Comparison of ENCODE assay signal across 18 cellular contexts in the genomic region with DNA sequence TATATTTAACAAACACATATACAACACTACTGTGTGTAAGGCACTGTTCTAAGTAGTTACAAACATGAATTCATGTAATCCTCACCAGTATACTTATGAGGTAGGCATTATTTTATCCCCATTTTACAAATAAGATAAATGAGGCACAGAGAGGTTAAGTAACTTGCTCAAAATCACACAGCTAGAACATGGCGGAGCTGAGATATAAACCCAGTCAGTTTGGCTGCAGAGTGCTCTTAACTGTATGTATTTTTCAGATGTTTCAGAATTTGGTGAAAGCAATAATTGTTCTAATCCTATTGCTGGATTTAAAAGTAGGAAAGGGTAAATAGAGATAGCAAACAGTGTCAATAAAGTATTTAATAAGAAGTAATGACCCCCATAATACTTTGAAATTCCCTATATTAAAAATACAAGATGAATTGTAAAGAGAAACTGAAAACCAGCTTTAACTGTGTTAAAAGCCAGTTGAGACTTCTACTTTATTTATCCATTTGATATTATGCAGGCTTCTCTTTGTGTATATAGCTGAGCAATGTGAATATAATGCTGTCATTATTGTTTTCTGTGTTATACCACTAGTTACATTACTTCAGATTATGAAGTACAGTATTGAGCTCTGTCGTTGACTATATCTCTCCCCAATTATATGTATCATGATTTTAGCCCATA. TPM values are rescaled to one million over a fixed set of nuclear protein-coding genes. Genes with fewer than 3 reads are reported as not detected.
DNase-seq lines count a peak whose midpoint lies in the region; ATAC-seq, FAIRE-seq and TF ChIP-seq lines count a peak whose summit lies in the region.
"Had no signal": no experiment of that assay in that cellular context is flagged by ENCODE, and none has a peak within 500 bp of the region (broad histone marks: within the 10 kb centered on the region; RNA-seq: fewer than 3 reads in every experiment).

No MANE protein-coding gene starts in this region.

- H3K56ac ChIP-seq in H1 (replicated peaks; ENCODE audit: insufficient read length, low read depth, low read length): no peak overlapping the region

- H2BK12ac ChIP-seq in H1 (ENCODE audit: low read depth, low read length): no peak overlapping the region

- ATAC-seq in pancreas (peak in 3 of 4 donors; percentile 51 to 59 (median 53)), GM19395 (IDR thresholded peaks at IDR 0.05; ENCODE audit: unreplicated experiment) (no peak), HG03378 (IDR thresholded peaks at IDR 0.05; ENCODE audit: unreplicated experiment) (no peak)
- ATAC-seq: A549 had no signal

- no peak overlapping the region for H2AFZ ChIP-seq in ACC112 (ENCODE audit: low read length, unreplicated experiment)
- no peak overlapping the region for H2AFZ ChIP-seq in H1 (ENCODE audit: low read length)

- no peak overlapping the region for H3K4me2 ChIP-seq in H1 (ENCODE audit: insufficient read depth in 1 of 2, low read depth in 2 of 2, low read length in 2 of 2)
- H3K4me2 ChIP-seq: A549 had no signal

- no peak overlapping the region for H2BK15ac ChIP-seq in H1 (ENCODE audit: low read length)

- H3K14ac ChIP-seq in H1 (ENCODE audit: insufficient read length): no peak overlapping the region

- no peak overlapping the region for H3K9ac ChIP-seq in H1 (replicated peaks in 1 of 4; ENCODE audit: extremely low read depth in 1 of 4, low read depth in 3 of 4, low read length in 3 of 4)

- H3K4me1 ChIP-seq in ACC112 (ENCODE audit: control insufficient read depth, insufficient read depth, low read length, unreplicated experiment): peaks cover 9% of the 10 kb centered on the region
- H3K4me1 ChIP-seq in HEK293 (ENCODE audit: control insufficient read depth, insufficient read depth, low read length): peaks cover 10% of the 10 kb centered on the region
- peaks cover 0 to 4% (median 0%) of the 10 kb centered on the region in 4 experiments; a peak in 1 of 7 replicates for H3K4me1 ChIP-seq in H1 (replicated peaks in 1 of 4; ENCODE audit: control insufficient read depth in 3 of 4, insufficient read depth in 4 of 4, low read length in 3 of 4)
- H3K4me1 ChIP-seq in pancreas: peaks cover 7 to 17% (median 11%) of the 10 kb centered on the region in 3 donors
- H3K4me1 ChIP-seq: A549, Peyer's patch had no signal

- intact Hi-C loops in pancreas (cut with DNase I): no loop called here
- intact Hi-C loops in head of caudate nucleus (cut with DNase I): no loop called here

- POLR2A ChIA-PET in HEK293 (lab: Yijun Ruan, JAX): no interaction called here
- POLR2A ChIA-PET in H1 (lab: Charles Lee; ENCODE audit: partially characterized antibody): interaction anchor here (1.1 kb wide), 1 partner anchor 11 kb away, joined by 3 read pairs; no protein-coding TSS in a partner anchor

- H4K20me1 ChIP-seq in H1 (replicated peaks in 1 of 2; ENCODE audit: control insufficient read depth in 1 of 2, insufficient read depth in 2 of 2, low read length in 2 of 2): no peaks in the 10 kb centered on the region

- no peak overlapping the region for H3K23ac ChIP-seq in H1 (ENCODE audit: insufficient read length)

- H3K79me1 ChIP-seq in H1 (ENCODE audit: low read depth, low read length): no peaks in the 10 kb centered on the region

- no peaks in the 10 kb centered on the region for H3K27me3 ChIP-seq in ACC112 (ENCODE audit: insufficient read depth, low read length)
- H3K27me3 ChIP-seq in H1 (replicated peaks in 1 of 4; ENCODE audit: control insufficient read depth in 3 of 4, extremely low read depth in 1 of 4, insufficient read depth in 3 of 4, low read length in 3 of 4): no peaks in the 10 kb centered on the region
- no peaks in the 10 kb centered on the region for H3K27me3 ChIP-seq in pancreas
- H3K27me3 ChIP-seq: Peyer's patch had no signal

- peak overlapping the region; percentile 22 for H3K4me3 ChIP-seq in ACC112 (ENCODE audit: low read depth, low read length)
- H3K4me3 ChIP-seq in HEK293 (ENCODE audit: low read depth, low read length): no peak overlapping the region
- H3K4me3 ChIP-seq in H1 (ENCODE audit: extremely low read depth in 1 of 4, insufficient read depth in 2 of 4, low read depth in 3 of 4, low read length in 4 of 4): no peak overlapping the region
- no peak overlapping the region for H3K4me3 ChIP-seq in pancreas
- H3K4me3 ChIP-seq: A549 had no signal

- no peak overlapping the region for H2BK120ac ChIP-seq in H1 (replicated peaks; ENCODE audit: low read depth, low read length)

- H2BK20ac ChIP-seq in H1 (ENCODE audit: low read length): no peak overlapping the region

- no peak overlapping the region for H2BK5ac ChIP-seq in H1 (ENCODE audit: low read depth, low read length)

- DNase-seq in H1 (ENCODE audit: low read depth in 1 of 2, low spot score in 2 of 2) (no peak), pancreas (no peak), head of caudate nucleus (no peak), RCC 7860 (ENCODE audit: low spot score) (no peak)
- DNase-seq: DMS 273 treated with DMSO at 0.1 percent for 48 hours, H7, NCI-H146, NCI-H2081 treated with DMSO at 0.1 percent for 48 hours, NCI-H510A treated with DMSO at 0.1 percent for 48 hours, SHP77 had no signal

- TF ChIP-seq EP300 in H1 (IDR thresholded peaks at IDR 0.05; ENCODE audit: borderline replicate concordance in 1 of 2, low read depth in 2 of 2, low read length in 2 of 2): no peak

- TF ChIP-seq RAD21 in H1 (IDR thresholded peaks at IDR 0.05 in 1 of 2, conservative IDR thresholded peaks at IDR 0.05 in 1 of 2; ENCODE audit: low read depth in 2 of 2, low read length in 2 of 2): no peak

- CTCF ChIA-PET in HEK293 (lab: Yijun Ruan, JAX): interaction anchor here (0.6 to 1.9 kb wide), 4 partner anchors 11 to 320 kb away, joined by 3 to 10 read pairs (median 4); no protein-coding TSS in a partner anchor
- CTCF ChIA-PET in H1 (lab: Charles Lee; ENCODE audit: partially characterized antibody): interaction anchor here (0.8 to 1.4 kb wide), 3 partner anchors 70 to 628 kb away, joined by 3 read pairs; no protein-coding TSS in a partner anchor

- H3K4ac ChIP-seq in H1 (replicated peaks; ENCODE audit: insufficient read length, low read depth, low read length): no peak overlapping the region

- no peak overlapping the region for H3K18ac ChIP-seq in H1 (ENCODE audit: extremely low read depth, low read length)

- H3K27ac ChIP-seq in ACC112 (ENCODE audit: low read depth, low read length) (no peak overlapping the region), HEK293 (ENCODE audit: extremely low read depth, low read depth, low read length) (no peak overlapping the region), H1 (ENCODE audit: low read depth, low read length) (no peak overlapping the region), pancreas (no peak overlapping the region)
- H3K27ac ChIP-seq: A549, C4-2B had no signal

- TF ChIP-seq CTCF in HEK293 (tag by site-specific recombination; IDR thresholded peaks at IDR 0.05) (no peak), H1 (IDR thresholded peaks at IDR 0.05; ENCODE audit: control extremely low read depth in 1 of 3, insufficient read depth in 1 of 3, low read depth in 1 of 3, low read length in 3 of 3) (no peak), pancreas (IDR thresholded peaks at IDR 0.05) (no peak)

- no peaks in the 10 kb centered on the region for H3K9me3 ChIP-seq in HEK293 (ENCODE audit: control insufficient read depth, insufficient read depth, low read depth, low read length)
- no peaks in the 10 kb centered on the region for H3K9me3 ChIP-seq in H1 (ENCODE audit: insufficient read depth in 2 of 2, low read depth in 1 of 2, low read length in 1 of 2)
- no peaks in the 10 kb centered on the region for H3K9me3 ChIP-seq in pancreas
- H3K9me3 ChIP-seq: A549, Peyer's patch had no signal

- 84% methylated on average over 2 of the region's 2 CpGs; no CpG with 5 or more reads in 1 of the 2 experiments for WGBS in H1 (ENCODE audit: extremely low coverage in 1 of 2, insufficient coverage in 1 of 2, insufficient read length in 1 of 2, insufficient replicate concordance in 2 of 2, low coverage in 1 of 2, low lambda C conversion rate in 2 of 2, missing lambda C conversion rate in 1 of 2), 2 experiments
- WGBS in pancreas, 2 donors: 58% methylated on average over 2 of the region's 2 CpGs

- H4K8ac ChIP-seq in H1 (ENCODE audit: extremely low read depth, insufficient read depth, low read length): no peak overlapping the region

- H2AK5ac ChIP-seq in H1 (ENCODE audit: low read depth, low read length): no peak overlapping the region

- no peaks in the 10 kb centered on the region for H3K36me3 ChIP-seq in ACC112 (ENCODE audit: insufficient read depth, low read length)
- H3K36me3 ChIP-seq in HEK293 (ENCODE audit: control insufficient read depth in 2 of 2, insufficient read depth in 1 of 2, low read length in 2 of 2): no peaks in the 10 kb centered on the region
- no peaks in the 10 kb centered on the region for H3K36me3 ChIP-seq in H1 (ENCODE audit: control insufficient read depth in 2 of 4, insufficient read depth in 4 of 4, low read length in 3 of 4)
- H3K36me3 ChIP-seq in pancreas: no peaks in the 10 kb centered on the region
- H3K36me3 ChIP-seq: Peyer's patch had no signal

- TF ChIP-seq POLR2A in H1 (IDR thresholded peaks at IDR 0.05; ENCODE audit: control extremely low read depth in 1 of 2, low read depth in 2 of 2, low read length in 2 of 2): no peak

- no peak for FAIRE-seq in H1 (lab: Jason Lieb, UNC)
- peak; percentile 73 for FAIRE-seq in pancreas (lab: Jason Lieb, UNC)
- FAIRE-seq in RCC 7860 (lab: Jason Lieb, UNC): no peak
- FAIRE-seq: A549, HTR-8/SVneo had no signal

- H3K79me2 ChIP-seq in ACC112 (ENCODE audit: control insufficient read depth, insufficient read depth, low read length, unreplicated experiment) (no peaks in the 10 kb centered on the region), H1 (ENCODE audit: control insufficient read depth in 1 of 2, insufficient read depth in 2 of 2, low read length in 2 of 2) (no peaks in the 10 kb centered on the region)

- no peak overlapping the region for H4K91ac ChIP-seq in H1 (replicated peaks; ENCODE audit: insufficient read length, low read length)

- H4K5ac ChIP-seq in H1 (ENCODE audit: insufficient read length, low read depth, low read length): no peak overlapping the region

- no peaks in the 10 kb centered on the region for H3K23me2 ChIP-seq in H1 (ENCODE audit: low read depth, low read length)

TF ChIP-seq in HEK293, 187 proteins besides CTCF, POLR2A, EP300 and RAD21 (continues in another document):
- TF ChIP-seq ZNF521 (tag by site-specific recombination; IDR thresholded peaks at IDR 0.05): no peak

TF ChIP-seq in H1, 55 proteins besides CTCF, POLR2A, EP300 and RAD21 (continues in another document):
- TF ChIP-seq KDM1A (IDR thresholded peaks at IDR 0.05; ENCODE audit: borderline replicate concordance, low read length): peak; percentile 90

RNA-seq across cellular contexts. Expression of a gene that starts 32.3 kb away (rescaled TPM):
- 105 and 106 TPM in 2 replicates for total RNA-seq in H1 (2021; fragmentation: NEBNext Ultra II Directional; extraction: Animal tissue kit (Norgen Biotek cat#: 25700))
- 41.6 and 60.2 TPM in 2 replicates for polyA plus RNA-seq in H1 (2011; rRNA removed)
- 70.3 TPM for polyA plus RNA-seq in H1 (2011; cell fraction: cytosol; rRNA removed)
- polyA plus RNA-seq in H1 (2011; cell fraction: nucleus; rRNA removed): 9.3 TPM
- 84.2 to 96.8 TPM (median 91.6 TPM) in 4 replicates for polyA plus RNA-seq in H1 (2012, experiment 1 of 2)
- polyA plus RNA-seq in H1 (2012, experiment 2 of 2): 174 TPM
- 109 TPM for polyA plus RNA-seq in H1 (2013, experiment 1 of 2)
- 104 TPM for polyA plus RNA-seq in H1 (2013, experiment 2 of 2)
- polyA minus RNA-seq in H1 (2011; rRNA and poly(A)+ RNA removed): 7.1 and 11.5 TPM in 2 replicates
- polyA minus RNA-seq in H1 (2011; cell fraction: cytosol; rRNA and poly(A)+ RNA removed): 13.4 TPM
- 14.5 TPM for polyA minus RNA-seq in H1 (2011; cell fraction: nucleus; rRNA and poly(A)+ RNA removed)
- total RNA-seq in pancreas: 10 to 100 TPM in 3 of 6 donors, 1 to 10 TPM in 3; 5.2 to 13.4 (median 9.6) TPM
- 10 to 100 TPM in 1 of 2 donors, 1 to 10 TPM in 1; 7.5 to 16.0 TPM for polyA plus RNA-seq in pancreas

Comparison
In these comparisons a context has a peak if more than half of its experiments do, and no peak if none do; other contexts are left out.
1. ATAC-seq: peak in pancreas (3 of 4); none in GM19395 (single experiment) and HG03378 (single experiment).